9 cellular contexts compared by ENCODE assay signal in genomic region chr4:154416183-154416543, GRCh38.
DNase-seq lines count a peak whose midpoint lies in the region; ATAC-seq, FAIRE-seq and TF ChIP-seq lines count a peak whose summit lies in the region.
"Had no signal": no experiment of that assay in that cellular context is flagged by ENCODE, and none has a peak within 500 bp of the region (broad histone marks: within the 10 kb centered on the region; RNA-seq: fewer than 3 reads in every experiment).

No MANE protein-coding gene starts in this region.

- H3K9me3 ChIP-seq in Panc1 (ENCODE audit: control insufficient read depth, insufficient read depth, low read depth, low read length) (no peaks in the 10 kb centered on the region), pancreas (no peaks in the 10 kb centered on the region)

- no peak for FAIRE-seq in pancreas (lab: Jason Lieb, UNC)

- intact Hi-C loops in Panc1 (cut with micrococcal nuclease; ENCODE audit: unreplicated experiment) = no loop called here
- intact Hi-C loops in pancreas (cut with DNase I) = no loop called here

- H3K27ac ChIP-seq in Panc1 (ENCODE audit: low read length) = no peak overlapping the region
- H3K27ac ChIP-seq in pancreas = no peak overlapping the region
- H3K27ac ChIP-seq: C4-2B had no signal

- DNase-seq in NCI-H2107 treated with DMSO at 0.1 percent for 48 hours (lab: John Stamatoyannopoulos, UW; ENCODE audit: unreplicated experiment) (peak; percentile 0), NCI-H2107 (lab: John Stamatoyannopoulos, UW) (no peak), HEK293T (ENCODE audit: extremely low spot score) (peak; percentile 37), Panc1 (ENCODE audit: low read depth, low spot score) (no peak), fibroblast of villous mesenchyme (ENCODE audit: low read depth) (peak; percentile 12), pancreas (peak in 1 of 6 donors; percentile 12), epidermal melanocyte (ENCODE audit: insufficient read length, low spot score) (no peak), NAMALWA (ENCODE audit: low spot score) (no peak)

- TF ChIP-seq CTCF in Panc1 (IDR thresholded peaks at IDR 0.05) (peak; percentile 26), fibroblast of villous mesenchyme (IDR thresholded peaks at IDR 0.05; ENCODE audit: insufficient read depth, low read depth, low read length) (peak; percentile 6), pancreas (IDR thresholded peaks at IDR 0.05) (no peak)

- CTCF ChIA-PET in HEK293T (lab: Yijun Ruan, JAX) (interaction anchor here (0.6 to 2.3 kb wide), 10 partner anchors 9 to 1972 kb away, joined by 3 to 9 read pairs (median 4); no protein-coding TSS in a partner anchor), Panc1 (lab: Charles Lee) (interaction anchor here (0.6 kb wide), 1 partner anchor 465 kb away, joined by 4 read pairs; no protein-coding TSS in a partner anchor)

- ATAC-seq in Panc1 (peak; percentile 54; the same call in 1 of the 2 replicates), pancreas (peak; percentile 45 to 64 (median 52))

- H3K4me1 ChIP-seq in Panc1 (ENCODE audit: control insufficient read depth, insufficient read depth, low read length) = no peaks in the 10 kb centered on the region
- H3K4me1 ChIP-seq in pancreas = no peaks in the 10 kb centered on the region

- POLR2A ChIA-PET in HEK293T (lab: Yijun Ruan, JAX) = interaction anchor here (0.7 to 2.7 kb wide), 6 partner anchors 15 to 193 kb away, joined by 3 to 10 read pairs (median 3); partner anchors contain the start of gene DCHS2
- POLR2A ChIA-PET in Panc1 (lab: Charles Lee) = no interaction called here

- 5 to 9% methylated on average over 10 of the region's 10 CpGs for WGBS in pancreas, 2 donors

- H3K36me3 ChIP-seq in Panc1 (ENCODE audit: control insufficient read depth, insufficient read depth, low read length) (no peaks in the 10 kb centered on the region), pancreas (no peaks in the 10 kb centered on the region)

- no peaks in the 10 kb centered on the region for H3K27me3 ChIP-seq in Panc1 (ENCODE audit: control insufficient read depth, insufficient read depth, low read length)
- H3K27me3 ChIP-seq in pancreas = peaks cover 0 to 6% (median 2%) of the 10 kb centered on the region in 4 donors

- H3K4me3 ChIP-seq in Panc1 (ENCODE audit: low read depth in 2 of 2, low read length in 2 of 2) (peak overlapping the region; percentile 37 to 62), fibroblast of villous mesenchyme (ENCODE audit: low read depth, low read length) (peak overlapping the region; percentile 59), pancreas (peak overlapping the region in 3 of 4 donors; percentile 10 to 53 (median 25))

- no TSS peak for BruUV-seq in Panc1 (replicated peaks; lab: Mats Ljungman, UMichigan)

- in situ Hi-C loops in Panc1 (cut with HindIII; ENCODE audit: low pct_unique_long_range_greater_than_20kb, low sequenced_read_pairs) = no loop called here

TF ChIP-seq in HEK293T, 16 proteins besides CTCF, POLR2A, EP300 and RAD21:
- TF ChIP-seq L3MBTL2 (conservative IDR thresholded peaks at IDR 0.05) (no peak), PKNOX1 (IDR thresholded peaks at IDR 0.05) (peak; percentile 32; the same call in 1 of the 2 replicates)
TF ChIP-seq in HEK293T: peak in this region for 1.

Comparison
In these comparisons a context has a peak if more than half of its experiments do, and no peak if none do; other contexts are left out.
1. DNase-seq: peak in NCI-H2107 treated with DMSO at 0.1 percent for 48 hours (single experiment), HEK293T (single experiment) and fibroblast of villous mesenchyme (single experiment); none in NCI-H2107 (single experiment), Panc1 (single experiment), epidermal melanocyte (single experiment) and NAMALWA (single experiment).
2. CTCF ChIP-seq: peak in Panc1 (single experiment) and fibroblast of villous mesenchyme (single experiment); none in pancreas (0 of 4).
3. Peak in every context shown above with its lines, with median percentiles within 50 percentile points of each other: H3K4me3 ChIP-seq.